29 cellular contexts compared by ENCODE assay signal in genomic region chrX:44881549-44881948, GRCh38. TPM values are rescaled to one million over a fixed set of nuclear protein-coding genes. Genes with fewer than 3 reads are reported as not detected.
"Had no signal": no experiment of that assay in that cellular context is flagged by ENCODE, and none has a peak within 500 bp of the region (broad histone marks: within the 10 kb centered on the region; RNA-seq: fewer than 3 reads in every experiment).

No MANE protein-coding gene starts in this region.

- H3K4me3 ChIP-seq: gastrocnemius medialis, lower lobe of right lung, neural progenitor cell, prostate gland, skin epidermis, spleen, thoracic aorta, tibial nerve, upper lobe of right lung, uterus had no signal

- H3K36me3 ChIP-seq: gastrocnemius medialis, lower lobe of right lung, prostate gland, spleen, thoracic aorta, tibial nerve, upper lobe of right lung, uterus had no signal

- H3K36me3 Mint-ChIP-seq: stimulated activated memory B cell treated with anti-CD40 and anti-IgM and Interleukin-4, amounts not matched to agents 10 μg/mL and 1 μg/mL and 100 μg/mL, for 72 hours had no signal

- H3K9me3 Mint-ChIP-seq: stimulated activated memory B cell treated with anti-CD40 and anti-IgM and Interleukin-4, amounts not matched to agents 10 μg/mL and 1 μg/mL and 100 μg/mL, for 72 hours; stimulated activated naive CD8-positive, alpha-beta T cell treated with anti-CD3 and anti-CD28 coated beads, Interleukin-15, Interleukin-2, amounts not matched to agents 100 ng/mL and 50 ng/mL, for 24 hours had no signal

- ATAC-seq: esophagus mucosa; gastrocnemius medialis; left ventricle myocardium superior; lower lobe of right lung; right cardiac atrium; stimulated activated memory B cell treated with anti-CD40 and anti-IgM and Interleukin-4, amounts not matched to agents 10 μg/mL and 1 μg/mL and 100 μg/mL, for 72 hours; upper lobe of right lung had no signal

- H3K27ac Mint-ChIP-seq: nephron; neural progenitor cell; stimulated activated memory B cell treated with anti-CD40 and anti-IgM and Interleukin-4, amounts not matched to agents 10 μg/mL and 1 μg/mL and 100 μg/mL, for 72 hours; stimulated activated naive CD8-positive, alpha-beta T cell treated with anti-CD3 and anti-CD28 coated beads, Interleukin-15, Interleukin-2, amounts not matched to agents 100 ng/mL and 50 ng/mL, for 24 hours had no signal

- DNase-seq: cortex of kidney; foreskin fibroblast; gastrocnemius medialis; head of caudate nucleus; left ventricle myocardium superior; lower lobe of right lung; right cardiac atrium; spleen; stimulated activated CD4-positive, alpha-beta T cell treated with anti-CD3 and anti-CD28 coated beads, Interleukin-4, amount 100 ng/mL, for 4 hours; upper lobe of right lung; uterus had no signal

- H3K27ac ChIP-seq: epithelial cell of prostate, gastrocnemius medialis, lower lobe of right lung, neural progenitor cell, parathyroid adenoma, prostate gland, skin epidermis, spleen, thoracic aorta, tibial nerve, upper lobe of right lung, uterus had no signal

- H3K4me3 Mint-ChIP-seq: nephron; neural progenitor cell; stimulated activated memory B cell treated with anti-CD40 and anti-IgM and Interleukin-4, amounts not matched to agents 10 μg/mL and 1 μg/mL and 100 μg/mL, for 72 hours; stimulated activated naive CD8-positive, alpha-beta T cell treated with anti-CD3 and anti-CD28 coated beads, Interleukin-15, Interleukin-2, amounts not matched to agents 100 ng/mL and 50 ng/mL, for 24 hours had no signal

- H3K27me3 ChIP-seq: gastrocnemius medialis, neural progenitor cell, spleen, tibial nerve, upper lobe of right lung, uterus had no signal

- H3K27me3 Mint-ChIP-seq: stimulated activated memory B cell treated with anti-CD40 and anti-IgM and Interleukin-4, amounts not matched to agents 10 μg/mL and 1 μg/mL and 100 μg/mL, for 72 hours; stimulated activated naive CD8-positive, alpha-beta T cell treated with anti-CD3 and anti-CD28 coated beads, Interleukin-15, Interleukin-2, amounts not matched to agents 100 ng/mL and 50 ng/mL, for 24 hours had no signal

- H3K9me3 ChIP-seq: gastrocnemius medialis, lower lobe of right lung, prostate gland, spleen, thoracic aorta, tibial nerve, upper lobe of right lung, uterus had no signal

- H3K4me1 ChIP-seq: lower lobe of right lung, parathyroid adenoma, prostate gland had no signal

- H3K4me1 Mint-ChIP-seq: nephron, neural progenitor cell had no signal

RNA-seq across cellular contexts. Expression of gene DUSP21, which starts 37.7 kb away (rescaled TPM):
- total RNA-seq: dermis microvascular lymphatic vessel endothelial cell, esophagus mucosa, gastrocnemius medialis, glomerular endothelial cell, left ventricle myocardium superior, lower lobe of right lung, mesenteric fat pad, myocyte, osteoblast, renal cortical epithelial cell, right cardiac atrium, spleen, thoracic aorta, tibial nerve, upper lobe of right lung, uterus had no signal
- polyA plus RNA-seq: keratinocyte, right cardiac atrium, spleen had no signal
